ENCODE assay signal across 17 cellular contexts in the genomic region with DNA sequence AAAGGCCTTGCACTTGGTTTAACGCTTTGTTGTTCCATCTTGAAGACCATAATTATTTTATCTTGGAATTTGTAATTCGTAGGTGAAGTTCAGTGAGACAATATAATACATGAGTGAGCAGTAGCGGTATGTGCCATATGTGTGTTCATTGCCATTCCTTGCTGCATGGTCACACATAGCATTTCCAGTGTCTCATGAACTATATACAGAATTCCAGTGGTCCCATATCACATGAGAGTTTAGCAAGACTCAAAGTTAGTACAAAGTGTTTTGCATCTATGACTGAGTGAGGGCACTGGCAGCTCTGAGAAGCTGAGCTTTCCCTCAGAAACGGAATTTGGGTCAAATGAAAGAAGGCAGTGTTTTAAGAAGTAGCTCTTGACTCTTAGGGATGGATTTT.
"Had no signal": no experiment of that assay in that cellular context is flagged by ENCODE, and none has a peak within 500 bp of the region (broad histone marks: within the 10 kb centered on the region; RNA-seq: fewer than 3 reads in every experiment).

No MANE protein-coding gene starts in this region.

- DNase-seq: activated CD4-positive, alpha-beta T cell treated with anti-CD3 and anti-CD28 coated beads for 48 hours; activated CD4-positive, alpha-beta T cell treated with anti-CD3 and anti-CD28 coated beads, Interleukin-2, amount 50 U/mL, for 48 hours; activated CD4-positive, CD25-positive, alpha-beta regulatory T cell treated with anti-CD3 and anti-CD28 coated beads, Interleukin-2, amount 50 U/mL, for 72 hours; activated CD8-positive, alpha-beta memory T cell treated with anti-CD3 and anti-CD28 coated beads, Interleukin-2, amount 10 ng/mL, durations not matched to agents 7 days and 5 days; activated effector memory CD4-positive, alpha-beta T cell treated with Interleukin-2 at 50 U/mL for 16 hours; activated naive CD4-positive, alpha-beta T cell; activated T-cell treated with anti-CD3 and anti-CD28 coated beads, Interleukin-2, amount 50 U/mL, for 24 hours; brain microvascular endothelial cell; KG1; NCI-H1092 treated with DMSO at 0.1 percent for 48 hours; NCI-H1417 treated with DMSO at 0.1 percent for 48 hours; NCI-H1694; NCI-H2029 treated with DMSO at 0.1 percent for 48 hours; NCI-H510A treated with DMSO at 0.1 percent for 48 hours; SHP77 had no signal

- H3K4me3 ChIP-seq: cardiac muscle cell, SJSA1 had no signal
